In genomic region chr6:158043586-158044524, GRCh38 we compare ENCODE assay signal across 1 cellular context.
TF ChIP-seq lines count a peak whose summit lies in the region.

No MANE protein-coding gene starts in this region.

TF ChIP-seq in HepG2, 621 proteins besides CTCF, POLR2A, EP300 and RAD21 (continued from another document and continues in another):
- no peak for TF ChIP-seq TRAFD1 (CRISPR knock-in tag; IDR thresholded peaks at IDR 0.05; ENCODE audit: borderline replicate concordance)
- no peak for TF ChIP-seq PAWR (CRISPR knock-in tag; IDR thresholded peaks at IDR 0.05; ENCODE audit: borderline replicate concordance)
- TF ChIP-seq HMGXB3 (CRISPR knock-in tag; IDR thresholded peaks at IDR 0.05; ENCODE audit: borderline replicate concordance): no peak
- no peak for TF ChIP-seq ARNT2 (CRISPR knock-in tag; IDR thresholded peaks at IDR 0.05; ENCODE audit: low read depth)
- TF ChIP-seq ZNF546 (CRISPR knock-in tag; conservative IDR thresholded peaks at IDR 0.05): no peak
- 0 out of 2 replicates have a peak, but pooled peaks have one; percentile 39 for TF ChIP-seq ZNF501 (CRISPR knock-in tag; IDR thresholded peaks at IDR 0.05)
- TF ChIP-seq NFATC3 (CRISPR knock-in tag; IDR thresholded peaks at IDR 0.05): no peak
- no peak for TF ChIP-seq ZFAT (CRISPR knock-in tag; conservative IDR thresholded peaks at IDR 0.05)
- no peak for TF ChIP-seq DNMT1 (CRISPR knock-in tag; IDR thresholded peaks at IDR 0.05)
- TF ChIP-seq, protein P1, sequence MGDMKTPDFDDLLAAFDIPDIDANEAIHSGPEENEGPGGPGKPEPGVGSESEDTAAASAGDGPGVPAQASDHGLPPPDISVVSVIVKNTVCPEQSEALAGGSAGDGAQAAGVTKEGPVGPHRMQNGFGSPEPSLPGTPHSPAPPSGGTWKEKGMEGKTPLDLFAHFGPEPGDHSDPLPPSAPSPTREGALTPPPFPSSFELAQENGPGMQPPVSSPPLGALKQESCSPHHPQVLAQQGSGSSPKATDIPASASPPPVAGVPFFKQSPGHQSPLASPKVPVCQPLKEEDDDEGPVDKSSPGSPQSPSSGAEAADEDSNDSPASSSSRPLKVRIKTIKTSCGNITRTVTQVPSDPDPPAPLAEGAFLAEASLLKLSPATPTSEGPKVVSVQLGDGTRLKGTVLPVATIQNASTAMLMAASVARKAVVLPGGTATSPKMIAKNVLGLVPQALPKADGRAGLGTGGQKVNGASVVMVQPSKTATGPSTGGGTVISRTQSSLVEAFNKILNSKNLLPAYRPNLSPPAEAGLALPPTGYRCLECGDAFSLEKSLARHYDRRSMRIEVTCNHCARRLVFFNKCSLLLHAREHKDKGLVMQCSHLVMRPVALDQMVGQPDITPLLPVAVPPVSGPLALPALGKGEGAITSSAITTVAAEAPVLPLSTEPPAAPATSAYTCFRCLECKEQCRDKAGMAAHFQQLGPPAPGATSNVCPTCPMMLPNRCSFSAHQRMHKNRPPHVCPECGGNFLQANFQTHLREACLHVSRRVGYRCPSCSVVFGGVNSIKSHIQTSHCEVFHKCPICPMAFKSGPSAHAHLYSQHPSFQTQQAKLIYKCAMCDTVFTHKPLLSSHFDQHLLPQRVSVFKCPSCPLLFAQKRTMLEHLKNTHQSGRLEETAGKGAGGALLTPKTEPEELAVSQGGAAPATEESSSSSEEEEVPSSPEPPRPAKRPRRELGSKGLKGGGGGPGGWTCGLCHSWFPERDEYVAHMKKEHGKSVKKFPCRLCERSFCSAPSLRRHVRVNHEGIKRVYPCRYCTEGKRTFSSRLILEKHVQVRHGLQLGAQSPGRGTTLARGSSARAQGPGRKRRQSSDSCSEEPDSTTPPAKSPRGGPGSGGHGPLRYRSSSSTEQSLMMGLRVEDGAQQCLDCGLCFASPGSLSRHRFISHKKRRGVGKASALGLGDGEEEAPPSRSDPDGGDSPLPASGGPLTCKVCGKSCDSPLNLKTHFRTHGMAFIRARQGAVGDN (CRISPR knock-in tag; IDR thresholded peaks at IDR 0.05): peak; percentile 72
- TF ChIP-seq, protein P2, sequence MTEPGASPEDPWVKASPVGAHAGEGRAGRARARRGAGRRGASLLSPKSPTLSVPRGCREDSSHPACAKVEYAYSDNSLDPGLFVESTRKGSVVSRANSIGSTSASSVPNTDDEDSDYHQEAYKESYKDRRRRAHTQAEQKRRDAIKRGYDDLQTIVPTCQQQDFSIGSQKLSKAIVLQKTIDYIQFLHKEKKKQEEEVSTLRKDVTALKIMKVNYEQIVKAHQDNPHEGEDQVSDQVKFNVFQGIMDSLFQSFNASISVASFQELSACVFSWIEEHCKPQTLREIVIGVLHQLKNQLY (CRISPR knock-in tag; IDR thresholded peaks at IDR 0.05): no peak
- TF ChIP-seq, protein P3, sequence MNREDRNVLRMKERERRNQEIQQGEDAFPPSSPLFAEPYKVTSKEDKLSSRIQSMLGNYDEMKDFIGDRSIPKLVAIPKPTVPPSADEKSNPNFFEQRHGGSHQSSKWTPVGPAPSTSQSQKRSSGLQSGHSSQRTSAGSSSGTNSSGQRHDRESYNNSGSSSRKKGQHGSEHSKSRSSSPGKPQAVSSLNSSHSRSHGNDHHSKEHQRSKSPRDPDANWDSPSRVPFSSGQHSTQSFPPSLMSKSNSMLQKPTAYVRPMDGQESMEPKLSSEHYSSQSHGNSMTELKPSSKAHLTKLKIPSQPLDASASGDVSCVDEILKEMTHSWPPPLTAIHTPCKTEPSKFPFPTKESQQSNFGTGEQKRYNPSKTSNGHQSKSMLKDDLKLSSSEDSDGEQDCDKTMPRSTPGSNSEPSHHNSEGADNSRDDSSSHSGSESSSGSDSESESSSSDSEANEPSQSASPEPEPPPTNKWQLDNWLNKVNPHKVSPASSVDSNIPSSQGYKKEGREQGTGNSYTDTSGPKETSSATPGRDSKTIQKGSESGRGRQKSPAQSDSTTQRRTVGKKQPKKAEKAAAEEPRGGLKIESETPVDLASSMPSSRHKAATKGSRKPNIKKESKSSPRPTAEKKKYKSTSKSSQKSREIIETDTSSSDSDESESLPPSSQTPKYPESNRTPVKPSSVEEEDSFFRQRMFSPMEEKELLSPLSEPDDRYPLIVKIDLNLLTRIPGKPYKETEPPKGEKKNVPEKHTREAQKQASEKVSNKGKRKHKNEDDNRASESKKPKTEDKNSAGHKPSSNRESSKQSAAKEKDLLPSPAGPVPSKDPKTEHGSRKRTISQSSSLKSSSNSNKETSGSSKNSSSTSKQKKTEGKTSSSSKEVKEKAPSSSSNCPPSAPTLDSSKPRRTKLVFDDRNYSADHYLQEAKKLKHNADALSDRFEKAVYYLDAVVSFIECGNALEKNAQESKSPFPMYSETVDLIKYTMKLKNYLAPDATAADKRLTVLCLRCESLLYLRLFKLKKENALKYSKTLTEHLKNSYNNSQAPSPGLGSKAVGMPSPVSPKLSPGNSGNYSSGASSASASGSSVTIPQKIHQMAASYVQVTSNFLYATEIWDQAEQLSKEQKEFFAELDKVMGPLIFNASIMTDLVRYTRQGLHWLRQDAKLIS (CRISPR knock-in tag; IDR thresholded peaks at IDR 0.05): no peak
- no peak for TF ChIP-seq ZSCAN20 (CRISPR knock-in tag; IDR thresholded peaks at IDR 0.05; ENCODE audit: borderline replicate concordance)
- TF ChIP-seq ZNF10 (CRISPR knock-in tag; IDR thresholded peaks at IDR 0.05; ENCODE audit: borderline replicate concordance, low read depth): no peak
- TF ChIP-seq GLMP (CRISPR knock-in tag; IDR thresholded peaks at IDR 0.05; ENCODE audit: borderline replicate concordance): no peak
- TF ChIP-seq ZSCAN21 (CRISPR knock-in tag; IDR thresholded peaks at IDR 0.05; ENCODE audit: borderline replicate concordance): no peak
- TF ChIP-seq BORCS8-MEF2B (CRISPR knock-in tag; IDR thresholded peaks at IDR 0.05): no peak
- TF ChIP-seq, protein P4, sequence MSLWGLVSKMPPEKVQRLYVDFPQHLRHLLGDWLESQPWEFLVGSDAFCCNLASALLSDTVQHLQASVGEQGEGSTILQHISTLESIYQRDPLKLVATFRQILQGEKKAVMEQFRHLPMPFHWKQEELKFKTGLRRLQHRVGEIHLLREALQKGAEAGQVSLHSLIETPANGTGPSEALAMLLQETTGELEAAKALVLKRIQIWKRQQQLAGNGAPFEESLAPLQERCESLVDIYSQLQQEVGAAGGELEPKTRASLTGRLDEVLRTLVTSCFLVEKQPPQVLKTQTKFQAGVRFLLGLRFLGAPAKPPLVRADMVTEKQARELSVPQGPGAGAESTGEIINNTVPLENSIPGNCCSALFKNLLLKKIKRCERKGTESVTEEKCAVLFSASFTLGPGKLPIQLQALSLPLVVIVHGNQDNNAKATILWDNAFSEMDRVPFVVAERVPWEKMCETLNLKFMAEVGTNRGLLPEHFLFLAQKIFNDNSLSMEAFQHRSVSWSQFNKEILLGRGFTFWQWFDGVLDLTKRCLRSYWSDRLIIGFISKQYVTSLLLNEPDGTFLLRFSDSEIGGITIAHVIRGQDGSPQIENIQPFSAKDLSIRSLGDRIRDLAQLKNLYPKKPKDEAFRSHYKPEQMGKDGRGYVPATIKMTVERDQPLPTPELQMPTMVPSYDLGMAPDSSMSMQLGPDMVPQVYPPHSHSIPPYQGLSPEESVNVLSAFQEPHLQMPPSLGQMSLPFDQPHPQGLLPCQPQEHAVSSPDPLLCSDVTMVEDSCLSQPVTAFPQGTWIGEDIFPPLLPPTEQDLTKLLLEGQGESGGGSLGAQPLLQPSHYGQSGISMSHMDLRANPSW (CRISPR knock-in tag; IDR thresholded peaks at IDR 0.05; ENCODE audit: borderline replicate concordance): no peak
- 0 out of 2 replicates have a peak, but pooled peaks have one; percentile 37 for TF ChIP-seq ZNF747 (CRISPR knock-in tag; IDR thresholded peaks at IDR 0.05; ENCODE audit: borderline replicate concordance)
- TF ChIP-seq CEBPG (CRISPR knock-in tag; IDR thresholded peaks at IDR 0.05): no peak
- no peak for TF ChIP-seq HMG20B (CRISPR knock-in tag; conservative IDR thresholded peaks at IDR 0.05)
- peak; percentile 75 for TF ChIP-seq MAFF (IDR thresholded peaks at IDR 0.05; ENCODE audit: low read depth, low read length)
- peak; percentile 71 to 77 for TF ChIP-seq MAFK (conservative IDR thresholded peaks at IDR 0.05 in 1 of 2, IDR thresholded peaks at IDR 0.05 in 1 of 2; ENCODE audit: low read length in 2 of 2)
- TF ChIP-seq ZC3H13 (CRISPR knock-in tag; IDR thresholded peaks at IDR 0.05): no peak
- TF ChIP-seq RBAK (CRISPR knock-in tag; IDR thresholded peaks at IDR 0.05): no peak
- no peak for TF ChIP-seq ZNF512B (CRISPR knock-in tag; IDR thresholded peaks at IDR 0.05; ENCODE audit: borderline replicate concordance)
- TF ChIP-seq ELF4 (CRISPR knock-in tag; IDR thresholded peaks at IDR 0.05; ENCODE audit: borderline replicate concordance): no peak
- TF ChIP-seq WIZ (CRISPR knock-in tag; IDR thresholded peaks at IDR 0.05): no peak
- TF ChIP-seq, protein P5, sequence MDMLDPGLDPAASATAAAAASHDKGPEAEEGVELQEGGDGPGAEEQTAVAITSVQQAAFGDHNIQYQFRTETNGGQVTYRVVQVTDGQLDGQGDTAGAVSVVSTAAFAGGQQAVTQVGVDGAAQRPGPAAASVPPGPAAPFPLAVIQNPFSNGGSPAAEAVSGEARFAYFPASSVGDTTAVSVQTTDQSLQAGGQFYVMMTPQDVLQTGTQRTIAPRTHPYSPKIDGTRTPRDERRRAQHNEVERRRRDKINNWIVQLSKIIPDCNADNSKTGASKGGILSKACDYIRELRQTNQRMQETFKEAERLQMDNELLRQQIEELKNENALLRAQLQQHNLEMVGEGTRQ (IDR thresholded peaks at IDR 0.05; ENCODE audit: low read depth, low read length): no peak
- TF ChIP-seq, protein P5 (CRISPR knock-in tag; IDR thresholded peaks at IDR 0.05; ENCODE audit: borderline replicate concordance): no peak
- 0 out of 4 replicates have a peak, but pooled peaks of 1 of the 2 experiments have one; percentile 19 for TF ChIP-seq NR2F1 (CRISPR knock-in tag; IDR thresholded peaks at IDR 0.05)
- TF ChIP-seq SNRNP70 (IDR thresholded peaks at IDR 0.05; ENCODE audit: low read depth, low read length): no peak
- TF ChIP-seq ZNF354B (CRISPR knock-in tag; IDR thresholded peaks at IDR 0.05): no peak
